18 cellular contexts compared by ENCODE assay signal in the genomic region with DNA sequence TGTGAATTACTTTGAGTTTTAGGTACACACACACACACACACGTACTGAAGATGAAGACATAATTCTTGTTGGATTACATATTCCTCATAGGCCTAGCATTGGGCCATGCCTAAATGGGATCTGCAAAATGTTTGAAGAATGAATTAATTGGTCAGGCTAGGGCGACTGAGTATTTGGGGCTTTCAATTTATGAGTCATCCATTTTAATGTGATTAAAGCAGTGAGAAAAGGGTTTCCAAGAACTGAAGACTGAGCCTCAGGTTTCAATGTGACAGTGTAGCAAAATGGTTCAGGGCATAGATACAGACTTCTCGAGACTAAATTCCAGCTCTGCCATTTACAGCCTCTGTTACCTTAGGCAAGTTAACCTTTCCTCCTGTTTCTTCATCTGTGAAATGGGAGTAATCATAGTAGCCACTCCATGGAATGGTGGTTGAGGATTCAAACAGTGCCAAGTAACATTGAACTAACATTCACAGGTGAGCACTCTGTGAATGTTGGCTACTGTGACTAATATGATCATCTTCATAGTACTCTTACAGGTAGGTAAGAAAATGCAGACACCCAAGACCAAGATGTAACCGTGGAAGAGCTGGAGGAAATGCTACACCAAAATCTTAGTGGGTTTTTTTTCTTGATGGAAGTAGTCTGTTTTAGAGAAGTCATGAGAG. TPM values are rescaled to one million over a fixed set of nuclear protein-coding genes. Genes with fewer than 3 reads are reported as not detected.
DNase-seq lines count a peak whose midpoint lies in the region; ATAC-seq and TF ChIP-seq lines count a peak whose summit lies in the region.
"Had no signal": no experiment of that assay in that cellular context is flagged by ENCODE, and none has a peak within 500 bp of the region (broad histone marks: within the 10 kb centered on the region; RNA-seq: fewer than 3 reads in every experiment).

No MANE protein-coding gene starts in this region.

- no peaks in the 10 kb centered on the region for H3K36me3 ChIP-seq in A673 (ENCODE audit: insufficient read depth, low read length, poor library complexity, severe bottlenecking)

- BruUV-seq in A673 (replicated peaks; lab: Mats Ljungman, UMichigan) = no TSS peak

- peaks cover 34% of the 10 kb centered on the region for H3K4me1 Mint-ChIP-seq in activated naive CD8-positive, alpha-beta T cell treated with anti-CD3 and anti-CD28 coated beads, Interleukin-2, amount 50 U/mL, for 24 hours

- H3K4me3 Mint-ChIP-seq in activated naive CD8-positive, alpha-beta T cell treated with anti-CD3 and anti-CD28 coated beads, Interleukin-2, amount 50 U/mL, for 24 hours = peak overlapping the region; percentile 21

- no peak for TF ChIP-seq CTCF in A673 (conservative IDR thresholded peaks at IDR 0.05; ENCODE audit: low read depth, low read length)

- H3K9me3 Mint-ChIP-seq in activated naive CD8-positive, alpha-beta T cell treated with anti-CD3 and anti-CD28 coated beads, Interleukin-2, amount 50 U/mL, for 24 hours = peaks cover 19% of the 10 kb centered on the region
- H3K9me3 Mint-ChIP-seq: immature natural killer cell had no signal

- H3K4me3 ChIP-seq in A673 (ENCODE audit: low read depth, low read length, poor library complexity, severe bottlenecking) = no peak overlapping the region

- H3K4me1 ChIP-seq in A673 (ENCODE audit: insufficient read depth, low read length, poor library complexity, severe bottlenecking) = peaks cover 6% of the 10 kb centered on the region

- no peaks in the 10 kb centered on the region for H3K27me3 Mint-ChIP-seq in activated naive CD8-positive, alpha-beta T cell treated with anti-CD3 and anti-CD28 coated beads, Interleukin-2, amount 50 U/mL, for 24 hours

- H3K27me3 ChIP-seq in A673 (replicated peaks; ENCODE audit: insufficient read depth, low read depth, low read length, poor library complexity) = no peaks in the 10 kb centered on the region

- H3K36me3 Mint-ChIP-seq in activated naive CD8-positive, alpha-beta T cell treated with anti-CD3 and anti-CD28 coated beads, Interleukin-2, amount 50 U/mL, for 24 hours (ENCODE audit: low read depth) = peaks cover 30% of the 10 kb centered on the region

- intact Hi-C loops in A673 (cut with micrococcal nuclease; ENCODE audit: unreplicated experiment) = no loop called here
- intact Hi-C loops in left cardiac atrium (cut with DNase I) = no loop called here

- ATAC-seq in GM18858 (IDR thresholded peaks at IDR 0.05; ENCODE audit: unreplicated experiment) = peak; percentile 38
- peak; percentile 95 for ATAC-seq in activated naive CD8-positive, alpha-beta T cell treated with anti-CD3 and anti-CD28 coated beads, Interleukin-2, amount 50 U/mL, for 24 hours
- ATAC-seq in GM18873 (IDR thresholded peaks at IDR 0.05; ENCODE audit: low FRiP score, unreplicated experiment) = no peak
- no peak for ATAC-seq in left cardiac atrium
- ATAC-seq in GM18498 (IDR thresholded peaks at IDR 0.05; ENCODE audit: unreplicated experiment) = no peak

- peak; percentile 65 for DNase-seq in A673 (ENCODE audit: low spot score)
- DNase-seq in OCI-M1 (lab: John Stamatoyannopoulos, UW) = peak; percentile 1
- no peak for DNase-seq in activated naive CD8-positive, alpha-beta T cell treated with anti-CD3 and anti-CD28 coated beads, Interleukin-2, amount 50 U/mL, for 24 hours
- no peak for DNase-seq in NCI-H82 treated with DMSO at 0.1 percent for 48 hours (lab: John Stamatoyannopoulos, UW; ENCODE audit: unreplicated experiment)
- no peak for DNase-seq in left cardiac atrium
- DNase-seq: activated CD8-positive, alpha-beta memory T cell treated with anti-CD3 and anti-CD28 coated beads, Interleukin-2, amount 50 U/mL, for 4 hours; anterior cingulate cortex; cerebellar nuclear complex; effector CD8-positive, alpha-beta T cell; head of caudate nucleus; immature natural killer cell; NCI-H1105; NCI-H774 had no signal

- H3K27ac ChIP-seq in A673 (ENCODE audit: low read depth, low read length, poor library complexity, severe bottlenecking) = no peak overlapping the region
- H3K27ac ChIP-seq: KMS-11, RWPE1 had no signal

- POLR2A ChIA-PET in A673 (lab: Charles Lee; ENCODE audit: low non-redundant PET) = no interaction called here

- CTCF ChIA-PET in A673 (lab: Charles Lee) = no interaction called here

- H3K9me3 ChIP-seq in A673 (ENCODE audit: low read depth, low read length, poor library complexity, severe bottlenecking) = no peaks in the 10 kb centered on the region

- H3K27ac Mint-ChIP-seq in activated naive CD8-positive, alpha-beta T cell treated with anti-CD3 and anti-CD28 coated beads, Interleukin-2, amount 50 U/mL, for 24 hours = peak overlapping the region; percentile 65

RNA-seq across cellular contexts. Expression of a gene that starts 7.6 kb away (rescaled TPM):
- total RNA-seq in A673 (2021) = 13.8 and 14.0 TPM in 2 replicates
- 10 to 100 TPM; 12.1 to 15.8 TPM for total RNA-seq in left cardiac atrium

Comparison
In these comparisons a context has a peak if more than half of its experiments do, and no peak if none do; other contexts are left out.
1. DNase-seq: peak in A673 (single experiment) and OCI-M1 (single experiment); none in activated naive CD8-positive, alpha-beta T cell treated with anti-CD3 and anti-CD28 coated beads, Interleukin-2, amount 50 U/mL, for 24 hours (single experiment), NCI-H82 treated with DMSO at 0.1 percent for 48 hours (single experiment) and left cardiac atrium (single experiment).
2. ATAC-seq: peak in GM18858 (single experiment) and activated naive CD8-positive, alpha-beta T cell treated with anti-CD3 and anti-CD28 coated beads, Interleukin-2, amount 50 U/mL, for 24 hours (single experiment); none in GM18873 (single experiment), left cardiac atrium (0 of 2) and GM18498 (single experiment).